In genomic region chr9:69371001-69371400, GRCh38 we compare ENCODE assay signal across 18 cellular contexts. TPM values are rescaled to one million over a fixed set of nuclear protein-coding genes. Genes with fewer than 3 reads are reported as not detected.
DNase-seq lines count a peak whose midpoint lies in the region; ATAC-seq and TF ChIP-seq lines count a peak whose summit lies in the region.
"Had no signal": no experiment of that assay in that cellular context is flagged by ENCODE, and none has a peak within 500 bp of the region (broad histone marks: within the 10 kb centered on the region; RNA-seq: fewer than 3 reads in every experiment).

No MANE protein-coding gene starts in this region.

- in situ Hi-C loops in IMR-90 (cut with MboI; ENCODE audit: low sequenced_read_pairs) = loop anchor here (25.0 kb wide), 1 partner anchor 109 kb away; no protein-coding TSS in a partner anchor
- in situ Hi-C loops in astrocyte of the spinal cord (cut with HindIII; ENCODE audit: low sequenced_read_pairs) = no loop called here
- in situ Hi-C loops in gastrocnemius medialis (cut with MboI; ENCODE audit: low sequenced_read_pairs in 4 of 4) = no loop called here

- no peaks in the 10 kb centered on the region for H3K79me2 ChIP-seq in PC-9 (ENCODE audit: low read depth)

- H3K27me3 ChIP-seq in IMR-90 (ENCODE audit: control insufficient read depth, insufficient read depth, low read length) (no peaks in the 10 kb centered on the region; the same call in 1 of the 2 replicates), gastrocnemius medialis (no peaks in the 10 kb centered on the region), spleen (replicated peaks in 1 of 7) (no peaks in the 10 kb centered on the region), PC-9 (ENCODE audit: insufficient read depth, low read depth) (no peaks in the 10 kb centered on the region)

- no peak for TF ChIP-seq POLR2A in IMR-90 (IDR thresholded peaks at IDR 0.05; ENCODE audit: low read depth, low read length)
- TF ChIP-seq POLR2A in gastrocnemius medialis (IDR thresholded peaks at IDR 0.05) = no peak
- no peak for TF ChIP-seq POLR2A in spleen (IDR thresholded peaks at IDR 0.05)

- H3K4me3 ChIP-seq in IMR-90 (ENCODE audit: insufficient read depth, low read depth, low read length) (no peak overlapping the region), astrocyte of the spinal cord (ENCODE audit: low read depth, low read length) (no peak overlapping the region), gastrocnemius medialis (no peak overlapping the region), spleen (no peak overlapping the region), PC-9 (no peak overlapping the region)
- H3K4me3 ChIP-seq: GM12878, GM23338 had no signal

- H3K23ac ChIP-seq in IMR-90 (ENCODE audit: low read depth, low read length) = no peak overlapping the region

- H3K9me1 ChIP-seq in IMR-90 (ENCODE audit: insufficient read depth, low read length) = no peaks in the 10 kb centered on the region

- no peak overlapping the region for H3K14ac ChIP-seq in IMR-90 (replicated peaks; ENCODE audit: low read depth, low read length)

- H3K18ac ChIP-seq in IMR-90 (ENCODE audit: low read depth, low read length) = no peak overlapping the region

- POLR2A ChIA-PET in IMR-90 (lab: Charles Lee; ENCODE audit: unreplicated experiment) (no interaction called here), PC-9 (lab: Charles Lee; ENCODE audit: unreplicated experiment) (no interaction called here)

- DNase-seq in IMR-90 (peak; percentile 41), astrocyte of the spinal cord (ENCODE audit: low read depth, low spot score) (peak; percentile 33), iris pigment epithelial cell (ENCODE audit: low read depth) (peak; percentile 57), gastrocnemius medialis (no peak), NCI-H82 treated with DMSO at 0.1 percent for 48 hours (lab: John Stamatoyannopoulos, UW; ENCODE audit: unreplicated experiment) (no peak), spleen (no peak), PC-9 (no peak)
- DNase-seq in activated CD8-positive, alpha-beta memory T cell treated with anti-CD3 and anti-CD28 coated beads, Interleukin-2, amount 50 U/mL, for 4 hours = no peak
- DNase-seq: DMS79, KBM-7, NCI-H1048, NCI-H345, NCI-H69 had no signal

- H3K4me2 ChIP-seq in IMR-90 (ENCODE audit: low read depth, low read length) (no peak overlapping the region), PC-9 (no peak overlapping the region)
- H3K4me2 ChIP-seq: GM23338 had no signal

- BruUV-seq in IMR-90 (replicated peaks; lab: Mats Ljungman, UMichigan) = no TSS peak
- BruUV-seq in PC-9 (replicated peaks; lab: Mats Ljungman, UMichigan) = no TSS peak

- H3K9me3 ChIP-seq in IMR-90 (ENCODE audit: control insufficient read depth, insufficient read depth, low read length) = no peaks in the 10 kb centered on the region
- no peaks in the 10 kb centered on the region for H3K9me3 ChIP-seq in gastrocnemius medialis
- peaks cover 0 to 4% (median 0%) of the 10 kb centered on the region in 8 donors for H3K9me3 ChIP-seq in spleen
- H3K9me3 ChIP-seq in PC-9 (ENCODE audit: insufficient read depth, low read depth) = no peaks in the 10 kb centered on the region

- H3K36me3 ChIP-seq in IMR-90 (ENCODE audit: control insufficient read depth, insufficient read depth, low read length) = no peaks in the 10 kb centered on the region
- peaks cover 0 to 7% of the 10 kb centered on the region in 2 donors for H3K36me3 ChIP-seq in gastrocnemius medialis
- no peaks in the 10 kb centered on the region for H3K36me3 ChIP-seq in spleen
- no peaks in the 10 kb centered on the region for H3K36me3 ChIP-seq in PC-9 (ENCODE audit: low read depth)

- H2BK120ac ChIP-seq in IMR-90 (ENCODE audit: low read depth, low read length) = no peak overlapping the region

- no peak overlapping the region for H2AK9ac ChIP-seq in IMR-90 (replicated peaks; ENCODE audit: low read depth, low read length, poor library complexity)

- no peak overlapping the region for H4K5ac ChIP-seq in IMR-90 (ENCODE audit: low read depth, low read length)

- dilution Hi-C loops in IMR-90 (cut with HindIII; ENCODE audit: low sequenced_read_pairs, unreplicated experiment) = no loop called here

- H2AK5ac ChIP-seq in IMR-90 (ENCODE audit: low read depth, low read length) = no peak overlapping the region

- intact Hi-C loops in IMR-90 (cut with micrococcal nuclease) (loop anchor here (10.0 kb wide), 1 partner anchor 316 kb away; no protein-coding TSS in a partner anchor), gastrocnemius medialis (cut with DNase I; ENCODE audit: low total_unique reads) (no loop called here), spleen (cut with DNase I; ENCODE audit: low total_unique reads) (no loop called here), PC-9 (cut with micrococcal nuclease; ENCODE audit: unreplicated experiment) (no loop called here)

- H3K27ac ChIP-seq in IMR-90 (ENCODE audit: insufficient read depth, low read length) = no peak overlapping the region
- H3K27ac ChIP-seq in gastrocnemius medialis = peak overlapping the region; percentile 4 to 60 (median 45)
- H3K27ac ChIP-seq in spleen = no peak overlapping the region
- H3K27ac ChIP-seq in PC-9 = no peak overlapping the region
- H3K27ac ChIP-seq: HL-60 had no signal

- no peak overlapping the region for H3K9ac ChIP-seq in IMR-90 (ENCODE audit: low read depth, low read length)

- no peak overlapping the region for H3K4ac ChIP-seq in IMR-90 (ENCODE audit: low read depth, low read length)

- no peak overlapping the region for H2AFZ ChIP-seq in IMR-90 (replicated peaks; ENCODE audit: low read length, poor library complexity)
- no peak overlapping the region for H2AFZ ChIP-seq in PC-9
- H2AFZ ChIP-seq: GM23338 had no signal

- no peak overlapping the region for H4K8ac ChIP-seq in IMR-90 (ENCODE audit: low read depth in 2 of 2, low read length in 2 of 2)

- WGBS in IMR-90 (ENCODE audit: extremely low coverage in 2 of 2, insufficient read length in 1 of 2), 2 experiments = no CpG with 5 or more reads among the region's 1 CpG
- 5 to 18% (median 13%) methylated on average over 1 of the region's 1 CpG for WGBS in spleen, 5 donors

- ATAC-seq in IMR-90 (ENCODE audit: low read depth) (no peak), gastrocnemius medialis (no peak)
- ATAC-seq: GM12878, GM23338 had no signal

- H2BK5ac ChIP-seq in IMR-90 (ENCODE audit: low read depth, low read length, poor library complexity, severe bottlenecking) = no peak overlapping the region

- H4K20me1 ChIP-seq in IMR-90 (ENCODE audit: insufficient read depth, low read length) (no peaks in the 10 kb centered on the region), PC-9 (ENCODE audit: insufficient read depth) (no peaks in the 10 kb centered on the region)

- no peaks in the 10 kb centered on the region for H3F3A ChIP-seq in PC-9 (ENCODE audit: insufficient read depth, low read depth)

- CTCF ChIA-PET in IMR-90 (lab: Yijun Ruan, JAX) (no interaction called here), PC-9 (lab: Charles Lee) (no interaction called here)

- H3K56ac ChIP-seq in IMR-90 (ENCODE audit: extremely low read depth, insufficient read depth, low read length) = no peak overlapping the region

- no peaks in the 10 kb centered on the region for H3K9me2 ChIP-seq in PC-9 (ENCODE audit: insufficient read depth)

- H4K91ac ChIP-seq in IMR-90 (ENCODE audit: insufficient read depth, low read depth, low read length) = no peak overlapping the region

- TF ChIP-seq CTCF in IMR-90 (conservative IDR thresholded peaks at IDR 0.05; ENCODE audit: low read depth, low read length) (no peak), astrocyte of the spinal cord (IDR thresholded peaks at IDR 0.05; ENCODE audit: low read depth, low read length) (no peak), gastrocnemius medialis (IDR thresholded peaks at IDR 0.05 in 4 of 5, conservative IDR thresholded peaks at IDR 0.05 in 1 of 5) (no peak), spleen (IDR thresholded peaks at IDR 0.05 in 8 of 11, conservative IDR thresholded peaks at IDR 0.05 in 3 of 11) (no peak), PC-9 (conservative IDR thresholded peaks at IDR 0.05) (no peak)

- no peaks in the 10 kb centered on the region for H3K79me1 ChIP-seq in IMR-90 (ENCODE audit: low read depth in 1 of 2, low read length in 2 of 2)

- no peak overlapping the region for H2BK20ac ChIP-seq in IMR-90 (ENCODE audit: low read depth, low read length)

- TF ChIP-seq RAD21 in IMR-90 (IDR thresholded peaks at IDR 0.05; ENCODE audit: low read length) = no peak

- no peak overlapping the region for H2BK15ac ChIP-seq in IMR-90 (ENCODE audit: low read depth, low read length)

- H3K4me1 ChIP-seq in IMR-90 (ENCODE audit: control insufficient read depth, insufficient read depth, low read length) (no peaks in the 10 kb centered on the region), gastrocnemius medialis (peaks cover 29 to 32% of the 10 kb centered on the region in 2 donors), spleen (no peaks in the 10 kb centered on the region), PC-9 (replicated peaks; ENCODE audit: insufficient read depth) (peaks cover under 1% of the 10 kb centered on the region; the same call in 1 of the 2 replicates)

TF ChIP-seq in IMR-90, 13 proteins besides CTCF, POLR2A, EP300 and RAD21:
- TF ChIP-seq NFE2L2 (IDR thresholded peaks at IDR 0.05; ENCODE audit: low read depth, low read length) (no peak), MAFK (IDR thresholded peaks at IDR 0.05; ENCODE audit: low read depth, low read length) (no peak), BHLHE40 (IDR thresholded peaks at IDR 0.05; ENCODE audit: low read depth, low read length) (no peak)

RNA-seq across cellular contexts. Expression of gene ENTREP1, which starts 46.0 kb away (rescaled TPM):
- total RNA-seq in IMR-90 (2012; rRNA removed) (not detected in 2 replicates), gastrocnemius medialis (10 to 100 TPM; 10.8 to 26.8 (median 17.1) TPM), spleen (1 to 10 TPM in 5 of 7 donors, under 1 TPM in 2; 0.74 to 2.6 (median 1.6) TPM), PC-9 (2021) (0.30 and 0.35 TPM in 2 replicates)
- polyA plus RNA-seq in IMR-90 (2012; rRNA removed) (0.04 TPM in 1 of 2 replicates, not detected in the other), spleen (1 to 10 TPM in 1 of 3 donors, under 1 TPM in 2; 0.61 to 1.2 (median 0.99) TPM)
- polyA plus RNA-seq in IMR-90 (2012; cell fraction: cytosol; rRNA removed) = 0.02 TPM in 1 of 2 replicates, not detected in the other
- 0.09 and 0.10 TPM in 2 replicates for polyA plus RNA-seq in IMR-90 (2012; cell fraction: nucleus; rRNA removed; ENCODE audit: low replicate concordance)
- total RNA-seq: A673, G401, GM12878 had no signal
- polyA plus RNA-seq: GM12878 had no signal

Comparison
In these comparisons a context has a peak if more than half of its experiments do, and no peak if none do; other contexts are left out.
1. DNase-seq: peak in IMR-90 (single experiment), astrocyte of the spinal cord (single experiment) and iris pigment epithelial cell (single experiment); none in gastrocnemius medialis (0 of 2), NCI-H82 treated with DMSO at 0.1 percent for 48 hours (single experiment), spleen (single experiment), PC-9 (0 of 2) and activated CD8-positive, alpha-beta memory T cell treated with anti-CD3 and anti-CD28 coated beads, Interleukin-2, amount 50 U/mL, for 4 hours (single experiment).
2. H3K27ac ChIP-seq: peak in gastrocnemius medialis (4 of 4); none in IMR-90 (single experiment), spleen (0 of 8) and PC-9 (single experiment).